In the genomic region with DNA sequence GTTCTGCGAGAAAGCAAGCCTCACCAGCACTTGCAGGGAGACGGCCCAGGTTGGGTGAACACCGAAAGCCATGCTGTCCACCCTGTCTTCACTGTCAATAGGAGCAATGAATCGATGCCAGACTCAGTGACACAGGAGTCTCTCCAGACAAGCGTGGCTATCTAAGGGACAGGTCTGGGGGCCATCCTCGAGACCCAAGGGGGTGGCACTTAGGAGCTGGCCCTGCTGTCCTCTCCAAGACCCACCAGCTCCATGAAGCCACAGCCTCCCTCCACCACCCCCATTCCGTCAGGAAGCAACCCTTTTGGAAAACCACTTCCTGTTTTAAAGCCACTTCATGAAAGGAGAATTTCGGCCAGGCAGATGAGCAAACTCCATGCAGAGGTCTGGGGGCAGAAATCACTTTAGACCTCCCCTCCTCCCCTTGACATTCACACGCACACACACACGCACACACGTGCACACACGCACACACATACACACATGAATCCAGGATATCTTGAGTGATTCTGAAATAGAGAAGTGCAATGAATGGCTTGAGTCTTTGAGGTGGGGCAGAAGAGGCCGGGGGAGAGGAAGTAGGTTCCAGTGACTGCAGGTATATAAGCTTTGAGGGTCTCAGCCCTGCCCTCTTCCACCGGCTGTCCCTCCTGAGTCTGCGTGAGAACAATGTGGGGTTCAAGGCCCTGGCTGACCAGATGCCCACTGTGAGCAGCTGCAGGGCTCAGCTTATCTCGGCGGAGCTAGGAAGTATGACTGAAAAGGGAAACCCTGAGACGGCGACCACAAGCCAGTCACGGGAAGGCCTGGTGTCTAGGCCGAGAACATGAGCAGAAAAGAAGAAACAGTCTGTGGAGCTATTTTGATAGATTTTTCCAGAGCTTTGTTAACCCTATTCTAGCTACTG, we compare ENCODE assay signal across 1 cellular context.
A peak's percentile ranks its signal among the peaks of the same experiment; 100 is the strongest.
TF ChIP-seq lines count a peak whose summit lies in the region.

No MANE protein-coding gene starts in this region.

TF ChIP-seq in GM12878, 131 proteins besides CTCF, POLR2A, EP300 and RAD21 (continued from another document and continues in another):
- TF ChIP-seq ZNF592 (IDR thresholded peaks at IDR 0.05), result no peak
- no peak for TF ChIP-seq PRDM15 (CRISPR knock-in tag; IDR thresholded peaks at IDR 0.05)
- TF ChIP-seq IKZF2 (IDR thresholded peaks at IDR 0.05), result peak; percentile 93 to 95
- peak; percentile 83; the same call in 1 of the 2 replicates for TF ChIP-seq MTA3 (IDR thresholded peaks at IDR 0.05; ENCODE audit: borderline replicate concordance, low read length)
- TF ChIP-seq CBFB (IDR thresholded peaks at IDR 0.05; ENCODE audit: low read depth), result peak; percentile 75
- TF ChIP-seq EGR1 (IDR thresholded peaks at IDR 0.05; ENCODE audit: borderline replicate concordance in 1 of 2, low read depth in 2 of 2, low read length in 2 of 2), result peak in 1 of 2 experiments; percentile 37; a peak in 1 of 3 replicates
- no peak for TF ChIP-seq NR2C2 (IDR thresholded peaks at IDR 0.05; ENCODE audit: borderline replicate concordance, control insufficient read depth, insufficient read length, low read depth)
- TF ChIP-seq ZNF207 (IDR thresholded peaks at IDR 0.05; ENCODE audit: borderline replicate concordance), result no peak; the same call in 1 of the 2 replicates
- no peak for TF ChIP-seq CHD1 (IDR thresholded peaks at IDR 0.05; ENCODE audit: low read depth, low read length)
- no peak for TF ChIP-seq ESRRA (IDR thresholded peaks at IDR 0.05; ENCODE audit: low read length)
- TF ChIP-seq LARP7 (IDR thresholded peaks at IDR 0.05), result no peak
- TF ChIP-seq KAT2A (conservative IDR thresholded peaks at IDR 0.05; ENCODE audit: control insufficient read depth, low read depth, low read length), result no peak
- TF ChIP-seq IKZF1 (conservative IDR thresholded peaks at IDR 0.05), result peak; percentile 86
- TF ChIP-seq HCFC1 (IDR thresholded peaks at IDR 0.05; ENCODE audit: low read length), result no peak
- peak; percentile 80 for TF ChIP-seq FOXM1 (IDR thresholded peaks at IDR 0.05; ENCODE audit: low read depth, low read length)
- no peak for TF ChIP-seq NFXL1 (IDR thresholded peaks at IDR 0.05; ENCODE audit: borderline replicate concordance)
- TF ChIP-seq DPF2 (IDR thresholded peaks at IDR 0.05), result peak; percentile 81
- no peak for TF ChIP-seq WRNIP1 (IDR thresholded peaks at IDR 0.05; ENCODE audit: borderline replicate concordance, low read depth, low read length)
- no peak for TF ChIP-seq NKRF (conservative IDR thresholded peaks at IDR 0.05)
- no peak for TF ChIP-seq ATF3 (IDR thresholded peaks at IDR 0.05; ENCODE audit: borderline replicate concordance, extremely low read depth, low read depth, low read length)
- TF ChIP-seq ZNF217 (IDR thresholded peaks at IDR 0.05), result no peak
- no peak for TF ChIP-seq TAF1 (IDR thresholded peaks at IDR 0.05; ENCODE audit: borderline replicate concordance, low read depth, low read length)
- no peak for TF ChIP-seq JUND (IDR thresholded peaks at IDR 0.05; ENCODE audit: low read depth, low read length)
- no peak for TF ChIP-seq SREBF1 (IDR thresholded peaks at IDR 0.05; ENCODE audit: low read length)
- no peak for TF ChIP-seq SIX5 (IDR thresholded peaks at IDR 0.05; ENCODE audit: low read depth, low read length, severe bottlenecking)
- TF ChIP-seq CREB1 (IDR thresholded peaks at IDR 0.05; ENCODE audit: low read depth), result no peak; the same call in 1 of the 2 replicates
- peak; percentile 88 for TF ChIP-seq NBN (IDR thresholded peaks at IDR 0.05)
- TF ChIP-seq MEF2B (IDR thresholded peaks at IDR 0.05; ENCODE audit: partially characterized antibody, poor library complexity, severe bottlenecking), result peak; percentile 58
- TF ChIP-seq SMAD1 (IDR thresholded peaks at IDR 0.05; ENCODE audit: low read depth, partially characterized antibody), result no peak
- TF ChIP-seq SRF (IDR thresholded peaks at IDR 0.05; ENCODE audit: low read depth in 2 of 2, low read length in 2 of 2), result no peak
- TF ChIP-seq ASH2L (IDR thresholded peaks at IDR 0.05; ENCODE audit: borderline replicate concordance, low read depth), result no peak
- TF ChIP-seq NFIC (IDR thresholded peaks at IDR 0.05; ENCODE audit: low read depth, low read length), result peak; percentile 85
- TF ChIP-seq FOS (IDR thresholded peaks at IDR 0.05; ENCODE audit: borderline replicate concordance, extremely low read depth, insufficient read length), result no peak
- TF ChIP-seq JUNB (IDR thresholded peaks at IDR 0.05), result peak; percentile 74
- no peak for TF ChIP-seq BMI1 (IDR thresholded peaks at IDR 0.05; ENCODE audit: borderline replicate concordance)
- TF ChIP-seq NR2F1 (conservative IDR thresholded peaks at IDR 0.05), result no peak
- no peak for TF ChIP-seq ZNF622 (IDR thresholded peaks at IDR 0.05)
- TF ChIP-seq BRCA1 (IDR thresholded peaks at IDR 0.05; ENCODE audit: low read depth, low read length), result no peak
- TF ChIP-seq SKIL (IDR thresholded peaks at IDR 0.05; ENCODE audit: low read depth, poor library complexity, severe bottlenecking), result peak; percentile 52
- peak; percentile 8; the same call in 1 of the 2 replicates for TF ChIP-seq ZBED1 (IDR thresholded peaks at IDR 0.05; ENCODE audit: borderline replicate concordance)
- TF ChIP-seq KDM1A (IDR thresholded peaks at IDR 0.05; ENCODE audit: borderline replicate concordance), result no peak
- no peak for TF ChIP-seq RB1 (IDR thresholded peaks at IDR 0.05; ENCODE audit: borderline replicate concordance)
- TF ChIP-seq MLLT1 (IDR thresholded peaks at IDR 0.05), result peak; percentile 74; the same call in 1 of the 2 replicates
- TF ChIP-seq PAX8 (IDR thresholded peaks at IDR 0.05), result no peak
- TF ChIP-seq YY1 (IDR thresholded peaks at IDR 0.05; ENCODE audit: low read depth, low read length), result no peak
